Comparison of ENCODE assay signal across 25 cellular contexts in genomic region chr13:46621133-46621532, GRCh38.
DNase-seq lines count a peak whose midpoint lies in the region; ATAC-seq and TF ChIP-seq lines count a peak whose summit lies in the region.
"Had no signal": no experiment of that assay in that cellular context is flagged by ENCODE, and none has a peak within 500 bp of the region (broad histone marks: within the 10 kb centered on the region; RNA-seq: fewer than 3 reads in every experiment).

No MANE protein-coding gene starts in this region.

- TF ChIP-seq POLR2A in stomach (IDR thresholded peaks at IDR 0.05), result no peak

- H3K4me3 Mint-ChIP-seq in chondrocyte (ENCODE audit: unreplicated experiment), result no peak overlapping the region
- no peak overlapping the region for H3K4me3 Mint-ChIP-seq in CD14-positive monocyte
- H3K4me3 Mint-ChIP-seq: activated CD8-positive, alpha-beta T cell treated with anti-CD3 and anti-CD28 coated beads, Interleukin-2, amount 10 ng/mL, durations not matched to agents 7 days and 5 days; natural killer cell treated with Interleukin-12 subunit alpha and Interleukin-12 subunit beta and Interleukin-15 and Interleukin-18, amount 100 ng/mL, for 72 hours had no signal

- H3K9me3 Mint-ChIP-seq in chondrocyte (ENCODE audit: low read depth), result no peaks in the 10 kb centered on the region
- H3K9me3 Mint-ChIP-seq in CD14-positive monocyte, result peaks cover 0 to 2% (median 0%) of the 10 kb centered on the region in 7 donors
- H3K9me3 Mint-ChIP-seq: natural killer cell treated with Interleukin-12 subunit alpha and Interleukin-12 subunit beta and Interleukin-15 and Interleukin-18, amount 100 ng/mL, for 72 hours had no signal

- WGBS in smooth muscle cell (ENCODE audit: low lambda C conversion rate), result 83% methylated on average over 2 of the region's 2 CpGs
- WGBS in stomach, 5 donors, result 76 to 91% (median 78%) methylated on average over 2 of the region's 2 CpGs

- ATAC-seq in sciatic nerve, result no peak
- ATAC-seq: activated CD8-positive, alpha-beta T cell treated with anti-CD3 and anti-CD28 coated beads, Interleukin-2, amount 10 ng/mL, durations not matched to agents 7 days and 5 days; left lung; natural killer cell treated with Interleukin-12 subunit alpha and Interleukin-12 subunit beta and Interleukin-15 and Interleukin-18, amount 100 ng/mL, for 72 hours had no signal

- H3K36me3 ChIP-seq in smooth muscle cell (ENCODE audit: low read depth) (no peaks in the 10 kb centered on the region), stomach (no peaks in the 10 kb centered on the region)
- H3K36me3 ChIP-seq: adrenal gland, left lung, right lobe of liver, suprapubic skin, vagina had no signal

- H3K27me3 ChIP-seq in smooth muscle cell (ENCODE audit: low read depth), result no peaks in the 10 kb centered on the region
- H3K27me3 ChIP-seq in stomach, result no peaks in the 10 kb centered on the region
- H3K27me3 ChIP-seq: adrenal gland, left lung, right lobe of liver, suprapubic skin, vagina had no signal

- H3K27ac ChIP-seq in smooth muscle cell (ENCODE audit: low read depth), result no peak overlapping the region
- H3K27ac ChIP-seq in stomach, result peak overlapping the region in 1 of 5 donors; percentile 53
- H3K27ac ChIP-seq: adrenal gland, left lung, parathyroid adenoma, SK-N-MC, suprapubic skin, vagina had no signal

- H3K9ac ChIP-seq in smooth muscle cell (ENCODE audit: low read depth), result no peak overlapping the region
- H3K9ac ChIP-seq: parathyroid adenoma had no signal

- peaks cover 71% of the 10 kb centered on the region for H3K79me2 ChIP-seq in smooth muscle cell (ENCODE audit: low read depth)

- H3K4me3 ChIP-seq in smooth muscle cell, result no peak overlapping the region
- no peak overlapping the region for H3K4me3 ChIP-seq in stomach
- H3K4me3 ChIP-seq: adrenal gland, left lung, right lobe of liver, SK-N-MC, suprapubic skin, vagina had no signal

- DNase-seq in ELR (ENCODE audit: low read depth), result peak; percentile 22
- DNase-seq in NCI-H82 (lab: John Stamatoyannopoulos, UW), result peak; percentile 62
- no peak for DNase-seq in chondrocyte (ENCODE audit: low spot score)
- no peak for DNase-seq in smooth muscle cell (lab: John Stamatoyannopoulos, UW; ENCODE audit: unreplicated experiment)
- DNase-seq in CD14-positive monocyte (ENCODE audit: low spot score), result no peak
- DNase-seq in stomach, result no peak
- no peak for DNase-seq in sciatic nerve (ENCODE audit: low spot score)
- DNase-seq: activated CD8-positive, alpha-beta T cell treated with anti-CD3 and anti-CD28 coated beads, Interleukin-2, amount 10 ng/mL, durations not matched to agents 7 days and 5 days; adrenal gland; DMS79; GOT3; Kasumi-1; left lung; midbrain; NCI-H1048; NCI-H2029; NCI-H446 treated with DMSO at 0.1 percent for 48 hours; right lobe of liver; RPMI8226; T-helper 9 cell had no signal

- no peaks in the 10 kb centered on the region for H3K36me3 Mint-ChIP-seq in chondrocyte (ENCODE audit: low read depth)
- H3K36me3 Mint-ChIP-seq in CD14-positive monocyte, result no peaks in the 10 kb centered on the region
- H3K36me3 Mint-ChIP-seq: natural killer cell treated with Interleukin-12 subunit alpha and Interleukin-12 subunit beta and Interleukin-15 and Interleukin-18, amount 100 ng/mL, for 72 hours had no signal

- peak overlapping the region; percentile 73 for H3K4me2 ChIP-seq in smooth muscle cell

- peak overlapping the region; percentile 2 for H3K27ac Mint-ChIP-seq in chondrocyte (ENCODE audit: unreplicated experiment)
- H3K27ac Mint-ChIP-seq in CD14-positive monocyte, result no peak overlapping the region
- H3K27ac Mint-ChIP-seq: activated CD8-positive, alpha-beta T cell treated with anti-CD3 and anti-CD28 coated beads, Interleukin-2, amount 10 ng/mL, durations not matched to agents 7 days and 5 days; natural killer cell treated with Interleukin-12 subunit alpha and Interleukin-12 subunit beta and Interleukin-15 and Interleukin-18, amount 100 ng/mL, for 72 hours had no signal

- no peaks in the 10 kb centered on the region for H3K9me3 ChIP-seq in smooth muscle cell (replicated peaks; ENCODE audit: low read depth)
- H3K9me3 ChIP-seq in stomach, result no peaks in the 10 kb centered on the region
- H3K9me3 ChIP-seq: adrenal gland, left lung, right lobe of liver, suprapubic skin, vagina had no signal

- H3K4me1 ChIP-seq in smooth muscle cell (ENCODE audit: low read depth), result peaks cover 24% of the 10 kb centered on the region
- H3K4me1 ChIP-seq in stomach, result peaks cover 48 to 99% (median 74%) of the 10 kb centered on the region in 4 donors

- intact Hi-C loops in CD14-positive monocyte (cut with micrococcal nuclease) (no loop called here), stomach (cut with DNase I; ENCODE audit: low total_unique reads) (no loop called here), sciatic nerve (cut with DNase I) (no loop called here)

- peaks cover 78% of the 10 kb centered on the region for H4K20me1 ChIP-seq in smooth muscle cell (ENCODE audit: low read depth)

- H3F3A ChIP-seq in smooth muscle cell (ENCODE audit: low read depth), result no peaks in the 10 kb centered on the region

- TF ChIP-seq CTCF in chondrocyte (IDR thresholded peaks at IDR 0.05) (no peak), smooth muscle cell (IDR thresholded peaks at IDR 0.05; ENCODE audit: borderline replicate concordance, insufficient read depth, poor library complexity, severe bottlenecking) (no peak), CD14-positive monocyte (IDR thresholded peaks at IDR 0.05) (no peak), stomach (IDR thresholded peaks at IDR 0.05) (no peak)

- H3K27me3 Mint-ChIP-seq in chondrocyte (ENCODE audit: low read depth), result no peaks in the 10 kb centered on the region
- H3K27me3 Mint-ChIP-seq in CD14-positive monocyte (ENCODE audit: low read depth in 3 of 3), result peaks cover 0 to 3% (median 0%) of the 10 kb centered on the region in 3 donors
- H3K27me3 Mint-ChIP-seq: natural killer cell treated with Interleukin-12 subunit alpha and Interleukin-12 subunit beta and Interleukin-15 and Interleukin-18, amount 100 ng/mL, for 72 hours had no signal

- H2AFZ ChIP-seq in smooth muscle cell (ENCODE audit: low read depth), result no peak overlapping the region
- H2AFZ ChIP-seq: parathyroid adenoma had no signal

- H3K4me1 Mint-ChIP-seq in chondrocyte (ENCODE audit: low read depth), result peaks cover 57% of the 10 kb centered on the region
- peaks cover 28% of the 10 kb centered on the region for H3K4me1 Mint-ChIP-seq in CD14-positive monocyte

- TF ChIP-seq EP300 in stomach (IDR thresholded peaks at IDR 0.05), result no peak

Comparison
In these comparisons a context has a peak if more than half of its experiments do, and no peak if none do; other contexts are left out.
1. DNase-seq: peak in ELR (single experiment) and NCI-H82 (single experiment); none in chondrocyte (single experiment), smooth muscle cell (single experiment), CD14-positive monocyte (single experiment), stomach (single experiment) and sciatic nerve (single experiment).